ENCODE assay signal across 1 cellular context in the genomic region with DNA sequence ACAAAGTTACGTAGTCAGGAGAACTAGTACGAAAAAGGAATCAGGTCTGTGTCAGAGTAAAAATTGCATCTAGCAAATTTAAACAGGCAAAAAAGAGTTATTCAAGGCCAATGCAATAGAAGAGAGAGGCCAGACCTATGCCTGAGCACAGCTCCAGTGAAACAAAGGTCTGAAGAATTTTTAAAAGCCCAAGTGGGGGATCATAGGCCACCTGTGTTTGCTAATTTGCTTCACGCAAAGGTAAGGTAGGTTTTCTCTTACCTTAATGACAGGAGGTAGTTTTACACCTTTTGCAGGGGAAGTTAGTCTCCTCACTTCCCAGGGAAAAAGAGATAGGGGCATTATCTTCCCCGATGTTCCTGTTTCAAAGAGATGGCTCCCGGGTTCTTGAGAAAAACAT.
TF ChIP-seq lines count a peak whose summit lies in the region.

No MANE protein-coding gene starts in this region.

TF ChIP-seq in GM12878, 131 proteins besides CTCF, POLR2A, EP300 and RAD21:
- TF ChIP-seq YY1 (IDR thresholded peaks at IDR 0.05; ENCODE audit: low read depth, low read length), result no peak
TF ChIP-seq in GM12878: peak in this region for 0.
